In the genomic region with DNA sequence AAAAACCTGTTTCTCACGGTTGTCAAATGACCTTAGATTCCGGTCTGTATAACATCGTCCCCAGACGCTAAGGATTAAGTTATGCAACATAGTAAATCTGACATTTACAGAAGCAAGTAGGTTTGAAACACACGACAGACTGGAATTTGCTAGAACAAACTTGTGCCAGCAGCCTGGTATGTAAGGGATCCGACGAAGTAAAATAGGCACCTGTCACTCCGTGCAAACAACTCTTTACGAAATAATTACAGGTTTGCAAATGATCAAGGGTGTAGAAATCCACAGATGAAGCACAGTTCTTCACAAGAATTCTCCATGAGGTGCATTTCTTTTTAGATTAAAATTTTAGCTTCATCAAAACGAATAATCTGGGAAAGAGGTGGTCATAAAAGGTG, we compare ENCODE assay signal across 8 cellular contexts. TPM values are rescaled to one million over a fixed set of nuclear protein-coding genes. Genes with fewer than 3 reads are reported as not detected.
DNase-seq lines count a peak whose midpoint lies in the region; ATAC-seq, FAIRE-seq and TF ChIP-seq lines count a peak whose summit lies in the region.

No MANE protein-coding gene starts in this region.

- H3K27me3 Mint-ChIP-seq in osteocyte (ENCODE audit: unreplicated experiment): no peaks in the 10 kb centered on the region

- peaks cover 17% of the 10 kb centered on the region for H3K36me3 Mint-ChIP-seq in osteocyte (ENCODE audit: unreplicated experiment)

- H3K4me1 Mint-ChIP-seq in osteocyte (ENCODE audit: unreplicated experiment): peaks cover 19% of the 10 kb centered on the region

- no peaks in the 10 kb centered on the region; the same call in 1 of the 2 replicates for H3K9me3 ChIP-seq in BE2C

- TF ChIP-seq CTCF in BE2C (IDR thresholded peaks at IDR 0.05; ENCODE audit: low read depth, low read length): no peak
- TF ChIP-seq CTCF in fibroblast of mammary gland (conservative IDR thresholded peaks at IDR 0.05; ENCODE audit: control insufficient read depth, insufficient read depth, low read depth, low read length): no peak
- no peak for TF ChIP-seq CTCF in osteocyte (IDR thresholded peaks at IDR 0.05)

- no peaks in the 10 kb centered on the region for H3K9me3 Mint-ChIP-seq in osteocyte (ENCODE audit: unreplicated experiment)

- H3K4me3 ChIP-seq in BE2C (ENCODE audit: low read depth, low read length): peak overlapping the region; percentile 73
- H3K4me3 ChIP-seq in fibroblast of mammary gland (ENCODE audit: control insufficient read depth, low read depth, low read length): peak overlapping the region; percentile 74

- no peaks in the 10 kb centered on the region for H3K27me3 ChIP-seq in BE2C

- peak overlapping the region; percentile 76 for H3K27ac Mint-ChIP-seq in osteocyte (ENCODE audit: unreplicated experiment)

- peak; percentile 21 for ATAC-seq in HG03378 (IDR thresholded peaks at IDR 0.05; ENCODE audit: unreplicated experiment)

- DNase-seq in BE2C: no peak
- DNase-seq in GM19239 (ENCODE audit: insufficient read length, low spot score): no peak
- DNase-seq in SW480 (ENCODE audit: low spot score): peak; percentile 33
- DNase-seq in fibroblast of mammary gland (ENCODE audit: low read depth): no peak
- DNase-seq in osteocyte (ENCODE audit: extremely low spot score, unreplicated experiment): no peak
- DNase-seq in NCI-H1417 treated with DMSO at 0.1 percent for 48 hours (lab: John Stamatoyannopoulos, UW): no peak
- DNase-seq in GOT3 (lab: John Stamatoyannopoulos, UW): no peak

- no peaks in the 10 kb centered on the region; the same call in 1 of the 2 replicates for H3K4me1 ChIP-seq in BE2C

- H3K36me3 ChIP-seq in BE2C: peaks cover 3% of the 10 kb centered on the region; the same call in 1 of the 2 replicates

- FAIRE-seq in GM19239 (lab: Jason Lieb, UNC): peak; percentile 75

- peak overlapping the region; percentile 90 for H3K4me3 Mint-ChIP-seq in osteocyte (ENCODE audit: unreplicated experiment)

RNA-seq across cellular contexts. Expression of a gene that starts 0.5 kb away (rescaled TPM):
- polyA plus RNA-seq in BE2C (2012; ENCODE audit: insufficient read depth, insufficient read length, low read depth): 14.9 TPM
- 31.2 and 31.7 TPM in 2 replicates for total RNA-seq in osteocyte
